Comparison of ENCODE assay signal across 18 cellular contexts in the genomic region with DNA sequence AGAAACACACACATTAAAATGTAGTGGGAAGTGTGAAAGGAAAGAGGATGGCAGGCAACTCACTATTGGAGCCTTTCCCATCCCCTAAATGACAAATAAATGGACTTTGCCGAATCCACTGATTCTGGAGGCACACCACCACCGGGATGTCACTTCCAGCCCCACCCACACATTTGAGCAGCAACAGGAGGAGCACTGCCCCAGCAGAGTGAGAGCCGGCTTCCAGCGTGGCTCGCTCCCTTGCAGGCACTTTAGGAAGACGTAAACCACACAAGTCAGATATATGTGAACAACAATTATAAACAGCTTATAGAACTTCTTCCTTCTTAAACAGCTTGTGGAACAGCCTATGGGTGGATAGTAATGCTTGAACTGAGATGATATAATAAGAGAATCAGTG.
A peak's percentile ranks its signal among the peaks of the same experiment; 100 is the strongest.
DNase-seq lines count a peak whose midpoint lies in the region; ATAC-seq, FAIRE-seq and TF ChIP-seq lines count a peak whose summit lies in the region.
"Had no signal": no experiment of that assay in that cellular context is flagged by ENCODE, and none has a peak within 500 bp of the region (broad histone marks: within the 10 kb centered on the region; RNA-seq: fewer than 3 reads in every experiment).

No MANE protein-coding gene starts in this region.

- H3K27me3 ChIP-seq in mammary epithelial cell (ENCODE audit: insufficient read depth, low read length) (no peaks in the 10 kb centered on the region), GM12878 (replicated peaks in 1 of 2; ENCODE audit: control insufficient read depth in 2 of 2, insufficient read depth in 2 of 2, low read length in 1 of 2) (no peaks in the 10 kb centered on the region), osteoblast (ENCODE audit: insufficient read depth, low read length) (no peaks in the 10 kb centered on the region)

- FAIRE-seq in GM12878 (lab: Jason Lieb, UNC): no peak
- FAIRE-seq: urothelium cell line had no signal

- no peak for TF ChIP-seq POLR2A in GM12878 (IDR thresholded peaks at IDR 0.05; ENCODE audit: low read depth, low read length)

- H2AFZ ChIP-seq in mammary epithelial cell (ENCODE audit: low read depth, low read length) (peak overlapping the region; percentile 11), GM12878 (ENCODE audit: control insufficient read depth, low read depth, low read length) (0 out of 2 replicates have a peak overlapping the region, but pooled peaks have one; percentile 24), osteoblast (ENCODE audit: low read length) (peak overlapping the region; percentile 30)

- CTCF ChIA-PET in mammary epithelial cell (lab: Charles Lee; ENCODE audit: low non-redundant PET) (interaction anchor here (0.6 kb wide), 1 partner anchor 31 kb away, joined by 4 read pairs; no protein-coding TSS in a partner anchor), MCF 10A (lab: Yijun Ruan, JAX) (interaction anchor here (0.5 to 11.9 kb wide), 79 partner anchors 10 to 1665 kb away, joined by 3 to 254 read pairs (median 5); no protein-coding TSS in a partner anchor), GM12878 (lab: Yijun Ruan, JAX) (interaction anchor here (0.7 to 7.5 kb wide), 65 partner anchors 9 to 411 kb away, joined by 3 to 156 read pairs (median 7); partner anchors contain the start of genes CREB3L2 and DGKI)

- no peak for TF ChIP-seq EP300 in GM12878 (IDR thresholded peaks at IDR 0.05; ENCODE audit: borderline replicate concordance in 1 of 2, control insufficient read depth in 1 of 2, low read depth in 2 of 2, low read length in 2 of 2)

- no peaks in the 10 kb centered on the region for H4K20me1 ChIP-seq in mammary epithelial cell (ENCODE audit: insufficient read depth, low read length)
- H4K20me1 ChIP-seq in GM12878 (ENCODE audit: control insufficient read depth, insufficient read depth): no peaks in the 10 kb centered on the region
- no peaks in the 10 kb centered on the region for H4K20me1 ChIP-seq in osteoblast (ENCODE audit: insufficient read depth, low read length)

- no peak overlapping the region for H3K4me2 ChIP-seq in mammary epithelial cell (ENCODE audit: insufficient read depth, low read depth, low read length)
- no peak overlapping the region for H3K4me2 ChIP-seq in GM12878 (ENCODE audit: control insufficient read depth, insufficient read depth)
- no peak overlapping the region for H3K4me2 ChIP-seq in osteoblast (ENCODE audit: insufficient read depth, low read length)

- H3K9ac ChIP-seq in mammary epithelial cell (ENCODE audit: insufficient read depth, low read length) (no peak overlapping the region), GM12878 (ENCODE audit: control insufficient read depth, insufficient read depth, low read length) (no peak overlapping the region)

- in situ Hi-C loops in mammary epithelial cell (cut with MboI; ENCODE audit: low sequenced_read_pairs in 2 of 2) (loop anchor here (5.0 to 10.0 kb wide), 3 partner anchors 241 to 359 kb away; partner anchors contain the start of gene CREB3L2 (in 1 of the 2)), GM12878 (cut with MboI) (loop anchor here (5.0 kb wide), 2 partner anchors 241 to 351 kb away; no protein-coding TSS in a partner anchor)

- H3K4me1 ChIP-seq in mammary epithelial cell (ENCODE audit: insufficient read depth, low read length) (no peaks in the 10 kb centered on the region), GM12878 (ENCODE audit: control insufficient read depth, insufficient read depth, low read length) (no peaks in the 10 kb centered on the region), osteoblast (ENCODE audit: insufficient read depth, low read length) (peaks cover 19% of the 10 kb centered on the region)
- H3K4me1 ChIP-seq: Caco-2 had no signal

- H3K9me3 ChIP-seq in mammary epithelial cell (replicated peaks; ENCODE audit: insufficient read depth, low read length): no peaks in the 10 kb centered on the region
- no peaks in the 10 kb centered on the region for H3K9me3 ChIP-seq in GM12878 (replicated peaks; ENCODE audit: control insufficient read depth, insufficient read depth, low read length)
- no peaks in the 10 kb centered on the region for H3K9me3 ChIP-seq in osteoblast (ENCODE audit: low read depth, low read length)
- H3K9me3 ChIP-seq: Caco-2 had no signal

- POLR2A ChIA-PET in MCF 10A (lab: Yijun Ruan, JAX) (interaction anchor here (1.0 to 1.3 kb wide), 4 partner anchors 11 to 346 kb away, joined by 3 to 4 read pairs (median 3); partner anchors contain the start of gene CREB3L2), GM12878 (lab: Charles Lee) (interaction anchor here (0.9 to 3.7 kb wide), 8 partner anchors 12 to 352 kb away, joined by 3 to 23 read pairs (median 4); partner anchors contain the start of gene DGKI)

- 60% methylated on average over 6 of the region's 6 CpGs for WGBS in mammary epithelial cell (ENCODE audit: low coverage, missing lambda C conversion rate)
- 66% methylated on average over 6 of the region's 6 CpGs for WGBS in GM12878 (ENCODE audit: insufficient coverage, insufficient replicate concordance, low lambda C conversion rate, missing lambda C conversion rate)

- H3K27me3 Mint-ChIP-seq in MCF 10A (ENCODE audit: insufficient read depth, unreplicated experiment) (no peaks in the 10 kb centered on the region), natural killer cell (ENCODE audit: low read depth in 2 of 2) (no peaks in the 10 kb centered on the region)

- H3K4me1 Mint-ChIP-seq in MCF 10A (ENCODE audit: insufficient read depth, unreplicated experiment): no peaks in the 10 kb centered on the region
- no peaks in the 10 kb centered on the region for H3K4me1 Mint-ChIP-seq in natural killer cell
- H3K4me1 Mint-ChIP-seq: central memory CD8-positive, alpha-beta T cell; IgD-negative memory B cell had no signal

- TF ChIP-seq CTCF in mammary epithelial cell (conservative IDR thresholded peaks at IDR 0.05 in 1 of 2, IDR thresholded peaks at IDR 0.05 in 1 of 2; ENCODE audit: extremely low read depth in 1 of 2, insufficient read depth in 1 of 2, low read depth in 1 of 2, low read length in 2 of 2) (no peak), MCF 10A (IDR thresholded peaks at IDR 0.05; ENCODE audit: unreplicated experiment) (no peak), GM12878 (IDR thresholded peaks at IDR 0.05 in 2 of 3, conservative IDR thresholded peaks at IDR 0.05 in 1 of 3; ENCODE audit: control insufficient read depth in 2 of 3, extremely low read depth in 1 of 3, insufficient read depth in 1 of 3, low read depth in 3 of 3, low read length in 3 of 3) (no peak), osteoblast (IDR thresholded peaks at IDR 0.05; ENCODE audit: extremely low read depth, low read depth, low read length) (no peak), natural killer cell (IDR thresholded peaks at IDR 0.05) (no peak)

- dilution Hi-C loops in mammary epithelial cell (cut with HindIII; ENCODE audit: low sequenced_read_pairs): no loop called here

- H3K27ac ChIP-seq in mammary epithelial cell (ENCODE audit: insufficient read depth, low read depth, low read length) (no peak overlapping the region), GM12878 (ENCODE audit: control insufficient read depth, insufficient read depth) (no peak overlapping the region), osteoblast (ENCODE audit: low read depth, low read length) (peak overlapping the region; percentile 67)
- H3K27ac ChIP-seq: 22Rv1 had no signal

- H3K36me3 Mint-ChIP-seq in MCF 10A (ENCODE audit: insufficient read depth, unreplicated experiment) (no peaks in the 10 kb centered on the region), natural killer cell (no peaks in the 10 kb centered on the region)
- H3K36me3 Mint-ChIP-seq: activated CD4-positive, alpha-beta memory T cell treated with anti-CD3 and anti-CD28 coated beads for 36 hours; naive thymus-derived CD8-positive, alpha-beta T cell had no signal

- no peak overlapping the region for H3K4me3 Mint-ChIP-seq in MCF 10A (ENCODE audit: unreplicated experiment)
- no peak overlapping the region for H3K4me3 Mint-ChIP-seq in natural killer cell
- H3K4me3 Mint-ChIP-seq: activated CD4-positive, alpha-beta memory T cell treated with anti-CD3 and anti-CD28 coated beads for 36 hours; central memory CD8-positive, alpha-beta T cell; dendritic cell treated with granulocyte-macrophage colony-stimulating factor and Interleukin-4, amounts not matched to agents 40 ng/mL and 50 ng/mL, for 4 days; H9; IgD-negative memory B cell; naive thymus-derived CD8-positive, alpha-beta T cell had no signal

- ATAC-seq in HG02885 (IDR thresholded peaks at IDR 0.05; ENCODE audit: poor library complexity, unreplicated experiment) (peak; percentile 13), GM12878 (no peak), GM18868 (IDR thresholded peaks at IDR 0.05; ENCODE audit: unreplicated experiment) (no peak), natural killer cell (no peak)
- ATAC-seq: stimulated activated naive CD8-positive, alpha-beta T cell treated with anti-CD3 and anti-CD28 coated beads, Interleukin-15, Interleukin-2, amounts not matched to agents 100 U/mL and 50 U/mL, for 24 hours had no signal

- H3K27ac Mint-ChIP-seq in MCF 10A (ENCODE audit: low read depth, unreplicated experiment) (no peak overlapping the region), natural killer cell (no peak overlapping the region)
- H3K27ac Mint-ChIP-seq: activated CD4-positive, alpha-beta memory T cell treated with anti-CD3 and anti-CD28 coated beads for 36 hours; dendritic cell treated with granulocyte-macrophage colony-stimulating factor and Interleukin-4, amounts not matched to agents 40 ng/mL and 50 ng/mL, for 4 days; IgD-negative memory B cell; naive thymus-derived CD8-positive, alpha-beta T cell had no signal

- intact Hi-C loops in mammary epithelial cell (cut with micrococcal nuclease) (loop anchor here (1.0 to 5.0 kb wide), 4 partner anchors 146 to 353 kb away; no protein-coding TSS in a partner anchor), MCF 10A (cut with micrococcal nuclease) (loop anchor here (1.0 kb wide), 4 partner anchors 160 to 353 kb away; no protein-coding TSS in a partner anchor), GM12878 (cut with micrococcal nuclease; ENCODE audit: unreplicated experiment) (loop anchor here (1.0 to 10.0 kb wide), 4 partner anchors 161 to 1079 kb away; no protein-coding TSS in a partner anchor), natural killer cell (cut with micrococcal nuclease) (loop anchor here (10.0 kb wide), 1 partner anchor 359 kb away; no protein-coding TSS in a partner anchor)

- RAD21 ChIA-PET in GM12878 (lab: Charles Lee; ENCODE audit: unreplicated experiment): interaction anchor here (0.6 to 8.8 kb wide), 47 partner anchors 13 to 366 kb away, joined by 3 to 141 read pairs (median 7); no protein-coding TSS in a partner anchor

- BruUV-seq in mammary epithelial cell (replicated peaks; lab: Mats Ljungman, UMichigan) (no TSS peak), MCF 10A (replicated peaks; lab: Mats Ljungman, UMichigan) (no TSS peak), GM12878 (replicated peaks; lab: Mats Ljungman, UMichigan) (no TSS peak)

- no peak overlapping the region for H3K4me3 ChIP-seq in mammary epithelial cell (replicated peaks in 1 of 3; ENCODE audit: insufficient read depth in 1 of 3, low read depth in 2 of 3, low read length in 3 of 3)
- H3K4me3 ChIP-seq in GM12878: no peak overlapping the region
- H3K4me3 ChIP-seq in osteoblast (ENCODE audit: insufficient read depth, low read length): no peak overlapping the region

- H3K9me3 Mint-ChIP-seq in MCF 10A (ENCODE audit: unreplicated experiment) (no peaks in the 10 kb centered on the region), natural killer cell (no peaks in the 10 kb centered on the region)
- H3K9me3 Mint-ChIP-seq: activated CD4-positive, alpha-beta memory T cell treated with anti-CD3 and anti-CD28 coated beads for 36 hours; central memory CD8-positive, alpha-beta T cell; dendritic cell treated with granulocyte-macrophage colony-stimulating factor and Interleukin-4, amounts not matched to agents 40 ng/mL and 50 ng/mL, for 4 days; H9; IgD-negative memory B cell; naive thymus-derived CD8-positive, alpha-beta T cell had no signal

- SMC1A ChIA-PET in GM12878 (lab: Charles Lee; ENCODE audit: uncharacterized antibody, unreplicated experiment): interaction anchor here (0.6 to 10.6 kb wide), 67 partner anchors 13 to 368 kb away, joined by 3 to 173 read pairs (median 7); partner anchors contain the start of gene CREB3L2

- no peak for TF ChIP-seq RAD21 in GM12878 (IDR thresholded peaks at IDR 0.05; ENCODE audit: insufficient read depth, low read depth, low read length)

- DNase-seq in mammary epithelial cell: no peak
- no peak for DNase-seq in MCF 10A (ENCODE audit: unreplicated experiment)
- DNase-seq in GM12878 (ENCODE audit: low read depth, low spot score): no peak
- DNase-seq in osteoblast (ENCODE audit: insufficient read length, low spot score, missing footprints): no peak
- no peak for DNase-seq in natural killer cell
- DNase-seq in NCI-H526 treated with DMSO at 0.1 percent for 48 hours (lab: John Stamatoyannopoulos, UW): no peak

- H3K79me2 ChIP-seq in mammary epithelial cell (ENCODE audit: insufficient read depth, low read length) (no peaks in the 10 kb centered on the region), GM12878 (ENCODE audit: control insufficient read depth, insufficient read depth, low read length) (no peaks in the 10 kb centered on the region), osteoblast (ENCODE audit: insufficient read depth, low read length) (no peaks in the 10 kb centered on the region)

- H3K36me3 ChIP-seq in mammary epithelial cell (ENCODE audit: insufficient read depth, low read length) (no peaks in the 10 kb centered on the region), GM12878 (ENCODE audit: control insufficient read depth in 2 of 2, insufficient read depth in 2 of 2, low read length in 1 of 2) (no peaks in the 10 kb centered on the region), osteoblast (ENCODE audit: insufficient read depth, low read length) (peaks cover 5% of the 10 kb centered on the region)
